1 cellular context compared by ENCODE assay signal in the genomic region with DNA sequence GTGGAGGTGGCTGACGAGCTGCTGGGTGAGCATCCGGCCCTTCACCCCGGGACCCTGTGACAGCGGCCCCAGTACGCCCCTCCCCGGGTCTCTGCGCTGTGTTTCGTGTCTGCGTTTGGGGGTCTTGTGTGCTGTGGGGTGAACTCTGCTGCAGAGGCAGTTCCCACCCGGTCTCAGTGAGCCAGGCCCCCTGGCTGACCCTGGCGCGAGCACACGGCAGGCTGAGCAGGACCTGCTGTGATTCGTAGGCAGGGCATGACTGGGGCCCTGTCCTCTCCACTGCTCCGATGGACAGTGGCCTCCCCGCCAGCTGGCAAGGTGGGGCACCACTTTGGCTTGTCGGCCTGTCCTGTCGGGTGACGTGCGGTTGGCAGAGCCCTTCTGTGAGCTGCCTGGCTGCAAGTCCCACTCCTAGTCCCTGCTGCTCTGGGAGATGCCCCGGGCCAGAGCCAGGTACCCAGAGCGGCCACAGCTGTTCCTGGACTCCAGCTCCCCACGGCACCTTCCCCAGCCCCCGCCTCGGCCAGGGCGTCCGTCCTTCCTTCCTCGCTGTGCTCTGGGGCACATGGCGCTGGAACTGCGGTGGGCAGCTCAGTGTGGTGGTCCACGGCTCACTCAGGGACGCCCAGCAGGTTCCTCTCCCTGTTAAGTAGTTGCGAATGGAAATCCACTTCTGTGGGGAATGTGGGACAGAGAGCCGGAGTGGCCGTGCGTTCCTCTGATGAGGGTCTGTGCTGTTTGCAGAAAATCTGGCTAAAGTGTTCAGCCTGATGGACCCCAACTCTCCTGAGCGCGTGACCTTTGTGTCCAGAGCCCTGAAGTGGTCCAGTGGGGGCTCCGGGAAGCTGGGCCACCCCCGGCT.
TF ChIP-seq lines count a peak whose summit lies in the region.

No MANE protein-coding gene starts in this region.

TF ChIP-seq in GM23338, 12 proteins besides CTCF, POLR2A, EP300 and RAD21:
- TF ChIP-seq NANOG (IDR thresholded peaks at IDR 0.05; ENCODE audit: borderline replicate concordance) (no peak), JUNB (IDR thresholded peaks at IDR 0.05; ENCODE audit: unreplicated experiment) (no peak), STAT1 (IDR thresholded peaks at IDR 0.05; ENCODE audit: unreplicated experiment) (no peak)
